In genomic region chr5:149782900-149783586, GRCh38 we compare ENCODE assay signal across 21 cellular contexts. TPM values are rescaled to one million over a fixed set of nuclear protein-coding genes. Genes with fewer than 3 reads are reported as not detected.
DNase-seq lines count a peak whose midpoint lies in the region; ATAC-seq, FAIRE-seq and TF ChIP-seq lines count a peak whose summit lies in the region.
"Had no signal": no experiment of that assay in that cellular context is flagged by ENCODE, and none has a peak within 500 bp of the region (broad histone marks: within the 10 kb centered on the region; RNA-seq: fewer than 3 reads in every experiment).

No MANE protein-coding gene starts in this region.

- no peaks in the 10 kb centered on the region for H4K20me1 ChIP-seq in astrocyte (ENCODE audit: insufficient read depth, low read length)

- ATAC-seq in gastroesophageal sphincter (no peak), naive B cell (ENCODE audit: low read depth in 2 of 2) (no peak), GM19463 (IDR thresholded peaks at IDR 0.05; ENCODE audit: unreplicated experiment) (no peak)
- ATAC-seq: stimulated activated effector memory CD8-positive, alpha-beta T cell treated with anti-CD3 and anti-CD28 coated beads, Interleukin-12 subunit alpha, Interleukin-12 subunit beta, amount 100 ng/mL, for 72 hours had no signal

- H3K4me3 Mint-ChIP-seq in astrocyte (ENCODE audit: unreplicated experiment), result no peak overlapping the region
- H3K4me3 Mint-ChIP-seq in naive B cell, result no peak overlapping the region
- H3K4me3 Mint-ChIP-seq: stimulated activated effector memory CD8-positive, alpha-beta T cell treated with anti-CD3 and anti-CD28 coated beads, Interleukin-12 subunit alpha, Interleukin-12 subunit beta, amount 100 ng/mL, for 72 hours had no signal

- H3K4me1 Mint-ChIP-seq in astrocyte (ENCODE audit: low read depth, unreplicated experiment) (peaks cover 10% of the 10 kb centered on the region), naive B cell (peaks cover 39 to 54% (median 46%) of the 10 kb centered on the region in 3 donors)

- H3K27me3 ChIP-seq in astrocyte (ENCODE audit: insufficient read depth, low read length), result no peaks in the 10 kb centered on the region
- no peaks in the 10 kb centered on the region for H3K27me3 ChIP-seq in gastroesophageal sphincter
- H3K27me3 ChIP-seq in stomach smooth muscle (ENCODE audit: control insufficient read depth in 1 of 2, insufficient read depth in 2 of 2, low read length in 2 of 2), result no peaks in the 10 kb centered on the region
- H3K27me3 ChIP-seq: BLaER1 treated with 17β-estradiol and CSF1 and Interleukin-3, amounts not matched to agents 10 nM and 100 nM; spleen; suprapubic skin had no signal

- H3K9me3 ChIP-seq in astrocyte (ENCODE audit: insufficient read depth, low read depth, low read length), result no peaks in the 10 kb centered on the region
- no peaks in the 10 kb centered on the region for H3K9me3 ChIP-seq in gastroesophageal sphincter
- no peaks in the 10 kb centered on the region for H3K9me3 ChIP-seq in stomach smooth muscle (ENCODE audit: control insufficient read depth in 2 of 2, low read length in 2 of 2)
- H3K9me3 ChIP-seq: suprapubic skin had no signal

- DNase-seq in astrocyte (ENCODE audit: low read depth) (peak; percentile 36), naive B cell (no peak), GM12892 (ENCODE audit: insufficient read length) (no peak), NCI-H748 treated with DMSO at 0.1 percent for 48 hours (lab: John Stamatoyannopoulos, UW) (no peak)
- DNase-seq in activated CD4-positive, alpha-beta T cell treated with anti-CD3 and anti-CD28 coated beads, Interleukin-2, amount 50 U/mL, for 48 hours, result no peak
- DNase-seq: activated CD4-positive, alpha-beta T cell treated with anti-CD3 and anti-CD28 coated beads for 4 hours; activated CD8-positive, alpha-beta memory T cell treated with anti-CD3 and anti-CD28 coated beads for 24 hours; activated effector memory CD4-positive, alpha-beta T cell treated with anti-CD3 and anti-CD28 coated beads, Interleukin-2, amount 50 U/mL, for 16 hours; COR-L47; DMS79 treated with DMSO at 0.1 percent for 48 hours; left cardiac atrium; NCI-H446 treated with DMSO at 0.1 percent for 48 hours; spleen; stimulated activated CD4-positive, alpha-beta T cell treated with anti-CD3 and anti-CD28 coated beads, Interleukin-4, amount 100 ng/mL, for 1 hour had no signal

- H3K79me2 ChIP-seq in astrocyte (ENCODE audit: insufficient read depth, low read length), result no peaks in the 10 kb centered on the region

- H3K4me3 ChIP-seq in astrocyte (ENCODE audit: insufficient read depth, low read depth, low read length) (no peak overlapping the region), gastroesophageal sphincter (no peak overlapping the region), stomach smooth muscle (ENCODE audit: low read length in 2 of 2) (no peak overlapping the region)
- H3K4me3 ChIP-seq: BLaER1 treated with 17β-estradiol and CSF1 and Interleukin-3, amounts not matched to agents 10 nM and 100 nM; spleen; suprapubic skin had no signal

- H2AFZ ChIP-seq in astrocyte (ENCODE audit: low read depth, low read length), result no peak overlapping the region

- H3K27ac Mint-ChIP-seq in astrocyte (ENCODE audit: unreplicated experiment) (no peak overlapping the region), naive B cell (peak overlapping the region; percentile 0 to 95 (median 74))
- H3K27ac Mint-ChIP-seq: stimulated activated effector memory CD8-positive, alpha-beta T cell treated with anti-CD3 and anti-CD28 coated beads, Interleukin-12 subunit alpha, Interleukin-12 subunit beta, amount 100 ng/mL, for 72 hours had no signal

- TF ChIP-seq POLR2A in gastroesophageal sphincter (IDR thresholded peaks at IDR 0.05), result no peak
- no peak for TF ChIP-seq POLR2A in GM12892 (IDR thresholded peaks at IDR 0.05; ENCODE audit: low read depth, low read length)

- no peak for FAIRE-seq in astrocyte (lab: Jason Lieb, UNC)
- no peak for FAIRE-seq in GM12892 (lab: Jason Lieb, UNC)

- H3K36me3 ChIP-seq in astrocyte (ENCODE audit: insufficient read depth, low read length), result no peaks in the 10 kb centered on the region
- no peaks in the 10 kb centered on the region for H3K36me3 ChIP-seq in gastroesophageal sphincter
- H3K36me3 ChIP-seq in stomach smooth muscle (ENCODE audit: control insufficient read depth in 2 of 2, insufficient read depth in 2 of 2, low read length in 2 of 2), result no peaks in the 10 kb centered on the region
- H3K36me3 ChIP-seq: spleen, suprapubic skin had no signal

- 90 to 94% methylated on average over 2 of the region's 2 CpGs for WGBS in gastroesophageal sphincter (ENCODE audit: low coverage in 1 of 2), 2 donors

- H3K27me3 Mint-ChIP-seq in astrocyte (ENCODE audit: low read depth, unreplicated experiment), result peaks cover 2% of the 10 kb centered on the region
- no peaks in the 10 kb centered on the region for H3K27me3 Mint-ChIP-seq in naive B cell

- no peak for TF ChIP-seq EP300 in gastroesophageal sphincter (IDR thresholded peaks at IDR 0.05)

- TF ChIP-seq CTCF in astrocyte (IDR thresholded peaks at IDR 0.05; ENCODE audit: insufficient read depth, low read depth, low read length) (no peak), gastroesophageal sphincter (IDR thresholded peaks at IDR 0.05) (no peak)

- peaks cover 4% of the 10 kb centered on the region for H3K4me1 ChIP-seq in astrocyte (ENCODE audit: insufficient read depth, low read length)
- peaks cover 0 to 65% (median 19%) of the 10 kb centered on the region in 3 donors for H3K4me1 ChIP-seq in gastroesophageal sphincter
- peaks cover 53% of the 10 kb centered on the region for H3K4me1 ChIP-seq in stomach smooth muscle (ENCODE audit: control insufficient read depth, insufficient read depth, low read length)

- H3K36me3 Mint-ChIP-seq in astrocyte (ENCODE audit: low read depth, unreplicated experiment) (peaks cover 6% of the 10 kb centered on the region), naive B cell (peaks cover 0 to 8% of the 10 kb centered on the region in 2 donors)
- H3K36me3 Mint-ChIP-seq: stimulated activated effector memory CD8-positive, alpha-beta T cell treated with anti-CD3 and anti-CD28 coated beads, Interleukin-12 subunit alpha, Interleukin-12 subunit beta, amount 100 ng/mL, for 72 hours had no signal

- H3K9ac ChIP-seq in astrocyte (ENCODE audit: low read length) (no peak overlapping the region), stomach smooth muscle (ENCODE audit: low read length in 2 of 2) (no peak overlapping the region)

- no peak overlapping the region for H3K4me2 ChIP-seq in astrocyte (ENCODE audit: low read length)

- no peaks in the 10 kb centered on the region for H3K9me3 Mint-ChIP-seq in astrocyte (ENCODE audit: unreplicated experiment)
- H3K9me3 Mint-ChIP-seq in naive B cell, result peaks cover 0 to 7% (median 4%) of the 10 kb centered on the region in 7 donors

- H3K27ac ChIP-seq in astrocyte (ENCODE audit: low read depth, low read length), result no peak overlapping the region
- peak overlapping the region in 3 of 4 donors; percentile 28 to 80 (median 65) for H3K27ac ChIP-seq in gastroesophageal sphincter
- peak overlapping the region; percentile 95 for H3K27ac ChIP-seq in stomach smooth muscle (ENCODE audit: low read length)
- H3K27ac ChIP-seq: HL-60, suprapubic skin had no signal

RNA-seq across cellular contexts. Expression of gene PPARGC1B, which starts 52.9 kb away (rescaled TPM):
- total RNA-seq in astrocyte (3.8 and 4.2 TPM in 2 replicates), gastroesophageal sphincter (10 to 100 TPM in 2 of 4 donors, 1 to 10 TPM in 2; 5.1 to 15.3 (median 9.6) TPM)
- 1 to 10 TPM in 5 of 6 donors, under 1 TPM in 1; 0.62 to 2.5 (median 1.6) TPM for polyA plus RNA-seq in naive B cell (ENCODE audit: low read depth in 6 of 6)
- 4.7 TPM for polyA plus RNA-seq in GM12892 (2012; ENCODE audit: missing spikeins)
